ENCODE assay signal across 22 cellular contexts in the genomic region with DNA sequence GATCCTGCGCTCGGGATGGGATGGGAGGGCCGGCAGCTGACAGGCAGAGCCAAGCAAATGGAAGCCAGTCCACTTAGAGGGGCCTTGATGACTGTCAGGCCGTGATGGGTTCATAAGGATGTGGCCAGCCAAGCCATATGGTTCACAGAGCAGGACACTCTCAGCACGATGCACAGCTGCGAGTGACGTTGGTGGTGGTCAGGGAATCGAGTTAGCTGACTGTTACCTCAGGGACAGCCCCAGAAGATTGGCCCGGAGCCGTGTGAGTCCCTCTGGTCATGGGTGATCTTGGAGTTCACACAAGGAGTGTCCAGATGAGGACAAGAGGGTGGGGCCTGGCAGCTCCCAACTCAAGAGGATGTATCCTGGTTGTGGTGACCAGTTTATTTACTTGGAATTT.
A peak's percentile ranks its signal among the peaks of the same experiment; 100 is the strongest.
DNase-seq lines count a peak whose midpoint lies in the region; ATAC-seq and TF ChIP-seq lines count a peak whose summit lies in the region.
"Had no signal": no experiment of that assay in that cellular context is flagged by ENCODE, and none has a peak within 500 bp of the region (broad histone marks: within the 10 kb centered on the region; RNA-seq: fewer than 3 reads in every experiment).

No MANE protein-coding gene starts in this region.

- TF ChIP-seq CTCF in glutamatergic neuron (IDR thresholded peaks at IDR 0.05; ENCODE audit: partially characterized antibody, unreplicated experiment) (no peak), upper lobe of right lung (IDR thresholded peaks at IDR 0.05) (no peak), vagina (IDR thresholded peaks at IDR 0.05) (no peak), brain microvascular endothelial cell (IDR thresholded peaks at IDR 0.05; ENCODE audit: low read depth, low read length, missing control alignments) (no peak)

- H3K36me3 Mint-ChIP-seq in glutamatergic neuron (ENCODE audit: unreplicated experiment), result peaks cover 9% of the 10 kb centered on the region
- H3K36me3 Mint-ChIP-seq: CD8-positive, alpha-beta memory T cell had no signal

- no peaks in the 10 kb centered on the region for H3K27me3 ChIP-seq in upper lobe of right lung
- H3K27me3 ChIP-seq in vagina, result no peaks in the 10 kb centered on the region
- no peaks in the 10 kb centered on the region for H3K27me3 ChIP-seq in brain microvascular endothelial cell (replicated peaks)

- TF ChIP-seq POLR2A in vagina (IDR thresholded peaks at IDR 0.05), result no peak

- peak overlapping the region; percentile 86 for H3K27ac Mint-ChIP-seq in glutamatergic neuron (ENCODE audit: unreplicated experiment)
- H3K27ac Mint-ChIP-seq: CD8-positive, alpha-beta memory T cell had no signal

- peaks cover 10% of the 10 kb centered on the region for H3K27me3 Mint-ChIP-seq in glutamatergic neuron (ENCODE audit: unreplicated experiment)

- no peaks in the 10 kb centered on the region for H3K9me3 ChIP-seq in upper lobe of right lung
- no peaks in the 10 kb centered on the region for H3K9me3 ChIP-seq in vagina

- DNase-seq in left ventricle myocardium superior, result no peak
- no peak for DNase-seq in cardiac septum (ENCODE audit: low spot score)
- peak; percentile 20 for DNase-seq in SK-N-DZ (ENCODE audit: low spot score)
- peak; percentile 54 for DNase-seq in glutamatergic neuron
- DNase-seq in upper lobe of right lung, result peak; percentile 51
- no peak for DNase-seq in vagina (ENCODE audit: extremely low spot score in 2 of 2)
- no peak for DNase-seq in brain microvascular endothelial cell
- DNase-seq: Calu3; CD8-positive, alpha-beta memory T cell; DMS153; GOT3; Kasumi-1; NCI-H1694 treated with DMSO at 0.1 percent for 48 hours; NCI-H2081 treated with DMSO at 0.1 percent for 48 hours; NCI-H2171 treated with DMSO at 0.1 percent for 48 hours; NCI-H446; NCI-H526; SIG-M5 had no signal

- H3K4me1 ChIP-seq in upper lobe of right lung, result peaks cover 7% of the 10 kb centered on the region
- peaks cover 7% of the 10 kb centered on the region for H3K4me1 ChIP-seq in vagina

- H3K36me3 ChIP-seq in upper lobe of right lung (no peaks in the 10 kb centered on the region), vagina (no peaks in the 10 kb centered on the region), brain microvascular endothelial cell (replicated peaks) (no peaks in the 10 kb centered on the region)

- peak overlapping the region; percentile 40 for H3K4me3 Mint-ChIP-seq in glutamatergic neuron (ENCODE audit: unreplicated experiment)
- H3K4me3 Mint-ChIP-seq: CD8-positive, alpha-beta memory T cell had no signal

- H3K9me3 Mint-ChIP-seq in glutamatergic neuron (ENCODE audit: unreplicated experiment), result peaks cover 12% of the 10 kb centered on the region
- H3K9me3 Mint-ChIP-seq: CD8-positive, alpha-beta memory T cell had no signal

- in situ Hi-C loops in brain microvascular endothelial cell (cut with HindIII; ENCODE audit: low pct_ligation_motif_present, low sequenced_read_pairs), result no loop called here

- intact Hi-C loops in left ventricle myocardium superior (cut with micrococcal nuclease), result no loop called here
- intact Hi-C loops in cardiac septum (cut with DNase I), result no loop called here
- intact Hi-C loops in upper lobe of right lung (cut with DNase I), result no loop called here
- intact Hi-C loops in vagina (cut with DNase I), result loop anchor here (5.0 to 10.0 kb wide), 2 partner anchors 71 to 464 kb away; a partner anchor contains a TSS

- H3K4me3 ChIP-seq in upper lobe of right lung, result no peak overlapping the region
- no peak overlapping the region for H3K4me3 ChIP-seq in vagina
- H3K4me3 ChIP-seq in brain microvascular endothelial cell (ENCODE audit: low read depth, low read length), result no peak overlapping the region

- H3K27ac ChIP-seq in upper lobe of right lung (no peak overlapping the region), vagina (no peak overlapping the region), brain microvascular endothelial cell (no peak overlapping the region)
- H3K27ac ChIP-seq: C4-2B had no signal

- ATAC-seq in left ventricle myocardium superior (peak; percentile 28), upper lobe of right lung (peak; percentile 10), GM18498 (IDR thresholded peaks at IDR 0.05; ENCODE audit: unreplicated experiment) (no peak)
- ATAC-seq: HCT116, SK-N-SH treated with all-trans-retinoic acid at 6 μM for 48 hours had no signal

- peaks cover 27% of the 10 kb centered on the region for H3K4me1 Mint-ChIP-seq in glutamatergic neuron (ENCODE audit: low read depth, unreplicated experiment)
- H3K4me1 Mint-ChIP-seq: CD8-positive, alpha-beta memory T cell had no signal

Comparison
In these comparisons a context has a peak if more than half of its experiments do, and no peak if none do; other contexts are left out.
1. DNase-seq: peak in SK-N-DZ (single experiment), glutamatergic neuron (single experiment) and upper lobe of right lung (single experiment); none in left ventricle myocardium superior (single experiment), cardiac septum (single experiment), vagina (0 of 2) and brain microvascular endothelial cell (single experiment).